32 cellular contexts compared by ENCODE assay signal in genomic region chr7:128923411-128923800, GRCh38. TPM values are rescaled to one million over a fixed set of nuclear protein-coding genes. Genes with fewer than 3 reads are reported as not detected.
DNase-seq lines count a peak whose midpoint lies in the region; ATAC-seq, FAIRE-seq and TF ChIP-seq lines count a peak whose summit lies in the region.
"Had no signal": no experiment of that assay in that cellular context is flagged by ENCODE, and none has a peak within 500 bp of the region (broad histone marks: within the 10 kb centered on the region; RNA-seq: fewer than 3 reads in every experiment).

No MANE protein-coding gene starts in this region.

- no peaks in the 10 kb centered on the region for H3K9me3 ChIP-seq in A549
- no peaks in the 10 kb centered on the region for H3K9me3 ChIP-seq in RWPE2 (ENCODE audit: severe bottlenecking)

- no peak overlapping the region for H3K4me3 Mint-ChIP-seq in T-cell
- H3K4me3 Mint-ChIP-seq in activated CD8-positive, alpha-beta T cell treated with anti-CD3 and anti-CD28 coated beads, Interleukin-2, amount 10 ng/mL, durations not matched to agents 7 days and 5 days: no peak overlapping the region
- no peak overlapping the region for H3K4me3 Mint-ChIP-seq in effector memory CD8-positive, alpha-beta T cell
- H3K4me3 Mint-ChIP-seq: activated CD4-positive, alpha-beta T cell treated with anti-CD3 and anti-CD28 coated beads, Interleukin-2, amount 10 ng/mL, durations not matched to agents 24 days and 14 days; activated naive CD8-positive, alpha-beta T cell treated with anti-CD3 and anti-CD28 coated beads, Interleukin-2, amount 50 U/mL, for 24 hours; naive B cell; stimulated activated memory B cell treated with anti-CD40 and anti-IgM and Interleukin-4, amounts not matched to agents 10 μg/mL and 1 μg/mL and 100 μg/mL, for 72 hours; type B pancreatic cell had no signal

- CTCF ChIA-PET in A549 (lab: Yijun Ruan, JAX): interaction anchor here (2.7 kb wide), 1 partner anchor 168 kb away, joined by 7 read pairs; no protein-coding TSS in a partner anchor
- CTCF ChIA-PET in T-cell (lab: Charles Lee): no interaction called here
- CTCF ChIA-PET in activated CD8-positive, alpha-beta T cell treated with anti-CD3 and anti-CD28 coated beads, Interleukin-2, amount 10 ng/mL, durations not matched to agents 7 days and 5 days (lab: Charles Lee): no interaction called here

- H3K27ac ChIP-seq in A549: no peak overlapping the region
- no peak overlapping the region for H3K27ac ChIP-seq in RWPE2 (ENCODE audit: poor library complexity, severe bottlenecking)
- H3K27ac ChIP-seq: cardiac muscle cell, GM23248, VCaP had no signal

- no peak for TF ChIP-seq EP300 in A549 (IDR thresholded peaks at IDR 0.05)

- peaks cover 15 to 27% of the 10 kb centered on the region in 2 donors for H3K27me3 Mint-ChIP-seq in T-cell
- H3K27me3 Mint-ChIP-seq in activated CD8-positive, alpha-beta T cell treated with anti-CD3 and anti-CD28 coated beads, Interleukin-2, amount 10 ng/mL, durations not matched to agents 7 days and 5 days (ENCODE audit: low read depth): peaks cover 36% of the 10 kb centered on the region
- peaks cover 29 to 51% of the 10 kb centered on the region in 2 donors for H3K27me3 Mint-ChIP-seq in effector memory CD8-positive, alpha-beta T cell

- no peaks in the 10 kb centered on the region for H3K36me3 ChIP-seq in RWPE2 (ENCODE audit: low read depth)
- H3K36me3 ChIP-seq: cardiac muscle cell had no signal

- no peaks in the 10 kb centered on the region for H3K36me3 Mint-ChIP-seq in T-cell
- H3K36me3 Mint-ChIP-seq in activated CD8-positive, alpha-beta T cell treated with anti-CD3 and anti-CD28 coated beads, Interleukin-2, amount 10 ng/mL, durations not matched to agents 7 days and 5 days (ENCODE audit: low read depth): no peaks in the 10 kb centered on the region
- no peaks in the 10 kb centered on the region for H3K36me3 Mint-ChIP-seq in effector memory CD8-positive, alpha-beta T cell (ENCODE audit: insufficient read depth)
- H3K36me3 Mint-ChIP-seq: naive B cell; stimulated activated memory B cell treated with anti-CD40 and anti-IgM and Interleukin-4, amounts not matched to agents 10 μg/mL and 1 μg/mL and 100 μg/mL, for 72 hours; type B pancreatic cell had no signal

- no peak overlapping the region for H3K4me2 ChIP-seq in A549

- FAIRE-seq in A549 (lab: Jason Lieb, UNC): no peak
- FAIRE-seq: astrocyte, HTR-8/SVneo, keratinocyte had no signal

- no peak for TF ChIP-seq POLR2A in A549 (IDR thresholded peaks at IDR 0.05; ENCODE audit: low read length)

- POLR2A ChIA-PET in A549 (lab: Yijun Ruan, JAX) (no interaction called here), T-cell (lab: Charles Lee) (no interaction called here)
- POLR2A ChIA-PET in activated CD8-positive, alpha-beta T cell treated with anti-CD3 and anti-CD28 coated beads, Interleukin-2, amount 10 ng/mL, durations not matched to agents 7 days and 5 days (lab: Charles Lee): no interaction called here

- H3K27ac Mint-ChIP-seq in T-cell: no peak overlapping the region
- no peak overlapping the region for H3K27ac Mint-ChIP-seq in activated CD8-positive, alpha-beta T cell treated with anti-CD3 and anti-CD28 coated beads, Interleukin-2, amount 10 ng/mL, durations not matched to agents 7 days and 5 days
- H3K27ac Mint-ChIP-seq in effector memory CD8-positive, alpha-beta T cell: no peak overlapping the region
- H3K27ac Mint-ChIP-seq: activated CD4-positive, alpha-beta T cell treated with anti-CD3 and anti-CD28 coated beads, Interleukin-2, amount 10 ng/mL, durations not matched to agents 24 days and 14 days; activated naive CD8-positive, alpha-beta T cell treated with anti-CD3 and anti-CD28 coated beads, Interleukin-2, amount 50 U/mL, for 24 hours; naive B cell; stimulated activated memory B cell treated with anti-CD40 and anti-IgM and Interleukin-4, amounts not matched to agents 10 μg/mL and 1 μg/mL and 100 μg/mL, for 72 hours; type B pancreatic cell had no signal

- peaks cover 11% of the 10 kb centered on the region for H3K27me3 ChIP-seq in RWPE2 (ENCODE audit: insufficient read depth, poor library complexity, severe bottlenecking)

- no peak for TF ChIP-seq CTCF in A549 (IDR thresholded peaks at IDR 0.05)
- no peak for TF ChIP-seq CTCF in RWPE2 (IDR thresholded peaks at IDR 0.05; ENCODE audit: poor library complexity, severe bottlenecking)

- no peak for TF ChIP-seq RAD21 in A549 (conservative IDR thresholded peaks at IDR 0.05 in 1 of 2, IDR thresholded peaks at IDR 0.05 in 1 of 2)

- H3K4me3 ChIP-seq in A549 (no peak overlapping the region), RWPE2 (ENCODE audit: severe bottlenecking) (no peak overlapping the region)
- H3K4me3 ChIP-seq: cardiac muscle cell, GM23248 had no signal

- H3K9me3 Mint-ChIP-seq in T-cell: no peaks in the 10 kb centered on the region
- H3K9me3 Mint-ChIP-seq in activated CD8-positive, alpha-beta T cell treated with anti-CD3 and anti-CD28 coated beads, Interleukin-2, amount 10 ng/mL, durations not matched to agents 7 days and 5 days (ENCODE audit: insufficient read depth): no peaks in the 10 kb centered on the region
- no peaks in the 10 kb centered on the region for H3K9me3 Mint-ChIP-seq in effector memory CD8-positive, alpha-beta T cell
- H3K9me3 Mint-ChIP-seq: activated CD4-positive, alpha-beta T cell treated with anti-CD3 and anti-CD28 coated beads, Interleukin-2, amount 10 ng/mL, durations not matched to agents 24 days and 14 days; activated naive CD8-positive, alpha-beta T cell treated with anti-CD3 and anti-CD28 coated beads, Interleukin-2, amount 50 U/mL, for 24 hours; naive B cell; stimulated activated memory B cell treated with anti-CD40 and anti-IgM and Interleukin-4, amounts not matched to agents 10 μg/mL and 1 μg/mL and 100 μg/mL, for 72 hours; type B pancreatic cell had no signal

- 58% methylated on average over 5 of the region's 5 CpGs for WGBS in A549 (ENCODE audit: missing lambda C conversion rate)

- peak; percentile 24 to 36; a peak in 3 of 6 replicates for ATAC-seq in A549
- no peak for ATAC-seq in RWPE2 (ENCODE audit: low read depth)
- no peak for ATAC-seq in T-cell (replicated peaks in 1 of 4)
- ATAC-seq in activated CD8-positive, alpha-beta T cell treated with anti-CD3 and anti-CD28 coated beads, Interleukin-2, amount 10 ng/mL, durations not matched to agents 7 days and 5 days: no peak
- ATAC-seq in GM21447 (IDR thresholded peaks at IDR 0.05; ENCODE audit: unreplicated experiment): no peak
- ATAC-seq in effector memory CD8-positive, alpha-beta T cell (replicated peaks): no peak
- ATAC-seq: activated naive CD8-positive, alpha-beta T cell treated with anti-CD3 and anti-CD28 coated beads, Interleukin-2, amount 50 U/mL, for 24 hours; left ventricle myocardium superior had no signal

- DNase-seq in A549 (ENCODE audit: low read depth in 1 of 2, low spot score in 1 of 2) (no peak), Daoy (ENCODE audit: low read depth) (peak; percentile 2), RWPE2 (ENCODE audit: low spot score) (peak; percentile 11), mesenteric fat pad (ENCODE audit: low spot score) (peak; percentile 71), T-cell (no peak)
- no peak for DNase-seq in activated CD8-positive, alpha-beta T cell treated with anti-CD3 and anti-CD28 coated beads, Interleukin-2, amount 10 ng/mL, durations not matched to agents 7 days and 5 days
- DNase-seq in effector memory CD8-positive, alpha-beta T cell: no peak
- DNase-seq: activated CD4-positive, alpha-beta T cell treated with anti-CD3 and anti-CD28 coated beads, Interleukin-2, amount 10 ng/mL, durations not matched to agents 24 days and 14 days; activated gamma-delta T cell treated with Interleukin-2 at 50 U/mL for 16 hours; activated naive CD8-positive, alpha-beta T cell treated with anti-CD3 and anti-CD28 coated beads, Interleukin-2, amount 50 U/mL, for 24 hours; C1 segment of cervical spinal cord; GDM1; GM23248; KG1; left ventricle myocardium superior; MM.1S; naive B cell; NCI-H1417; NCI-H2029; NCI-H524; NK-92 treated with Interleukin-12 subunit alpha and Interleukin-12 subunit beta, amount 100 ng/mL, for 24 hours; occipital lobe had no signal

- H3K4me1 ChIP-seq in A549: no peaks in the 10 kb centered on the region
- H3K4me1 ChIP-seq in RWPE2 (ENCODE audit: insufficient read depth, poor library complexity, severe bottlenecking): no peaks in the 10 kb centered on the region

- peaks cover 0 to 4% (median 0%) of the 10 kb centered on the region in 3 donors for H3K4me1 Mint-ChIP-seq in T-cell
- H3K4me1 Mint-ChIP-seq in activated CD8-positive, alpha-beta T cell treated with anti-CD3 and anti-CD28 coated beads, Interleukin-2, amount 10 ng/mL, durations not matched to agents 7 days and 5 days (ENCODE audit: low read depth): no peaks in the 10 kb centered on the region
- H3K4me1 Mint-ChIP-seq in effector memory CD8-positive, alpha-beta T cell (ENCODE audit: low read depth in 2 of 2): peaks cover 0 to 3% of the 10 kb centered on the region in 2 donors
- H3K4me1 Mint-ChIP-seq: activated CD4-positive, alpha-beta T cell treated with anti-CD3 and anti-CD28 coated beads, Interleukin-2, amount 10 ng/mL, durations not matched to agents 24 days and 14 days; activated naive CD8-positive, alpha-beta T cell treated with anti-CD3 and anti-CD28 coated beads, Interleukin-2, amount 50 U/mL, for 24 hours had no signal

RNA-seq across cellular contexts. Expression of gene KCP, which starts 12.9 kb away (rescaled TPM):
- polyA plus RNA-seq in A549 (2011; rRNA removed) (0.05 TPM in 1 of 2 replicates, not detected in the other), A549 (2017; fragmentation: RNase III; extraction: RNeasy Plus Mini Kit Qiagen cat#74134 plus additional on column Dnase treatment) (0.07 to 0.18 TPM (median 0.14 TPM) in 3 replicates)
- polyA plus RNA-seq in A549 (2012; cell fraction: cytosol; rRNA removed): 0.03 and 0.06 TPM in 2 replicates
- polyA plus RNA-seq in A549 (2012; cell fraction: nucleus; rRNA removed): 0.15 and 0.31 TPM in 2 replicates
- not detected in 2 replicates for polyA minus RNA-seq in A549 (2011; rRNA and poly(A)+ RNA removed)
- total RNA-seq in Daoy (2014; rRNA removed; shearing (Covaris generic)): 0.06 and 0.48 TPM in 2 replicates
- total RNA-seq in mesenteric fat pad (5.1 TPM), T-cell (under 1 TPM; 0.20 to 0.92 (median 0.53) TPM)
- total RNA-seq in activated CD8-positive, alpha-beta T cell treated with anti-CD3 and anti-CD28 coated beads, Interleukin-2, amount 10 ng/mL, durations not matched to agents 7 days and 5 days: under 1 TPM in 1 of 2 experiments, not detected in 1; 0.21 TPM
- total RNA-seq: fibroblast of villous mesenchyme, GM23248, pulmonary artery endothelial cell had no signal
- polyA plus RNA-seq: keratinocyte had no signal

RNA-seq across cellular contexts. Expression of gene IRF5, which starts 14.3 kb away (rescaled TPM):
- 5.5 and 6.5 TPM in 2 replicates for polyA plus RNA-seq in A549 (2011; rRNA removed)
- 8.4 and 11.0 TPM in 2 replicates for polyA plus RNA-seq in A549 (2012; cell fraction: cytosol; rRNA removed)
- polyA plus RNA-seq in A549 (2012; cell fraction: nucleus; rRNA removed): 24.9 and 30.2 TPM in 2 replicates
- 6.1 to 9.7 TPM (median 8.7 TPM) in 3 replicates for polyA plus RNA-seq in A549 (2017; fragmentation: RNase III; extraction: RNeasy Plus Mini Kit Qiagen cat#74134 plus additional on column Dnase treatment)
- 9.4 and 14.7 TPM in 2 replicates for polyA minus RNA-seq in A549 (2011; rRNA and poly(A)+ RNA removed)
- total RNA-seq in Daoy (2014; rRNA removed; shearing (Covaris generic)): 0.60 and 2.2 TPM in 2 replicates
- total RNA-seq in mesenteric fat pad: 17.3 TPM
- 10 to 100 TPM in 1 of 5 donors, 1 to 10 TPM in 4; 2.2 to 12.7 (median 6.6) TPM for total RNA-seq in T-cell
- 1 to 10 TPM; 7.4 to 8.0 TPM for total RNA-seq in activated CD8-positive, alpha-beta T cell treated with anti-CD3 and anti-CD28 coated beads, Interleukin-2, amount 10 ng/mL, durations not matched to agents 7 days and 5 days
- total RNA-seq: cardiac muscle cell had no signal
- polyA plus RNA-seq: cardiac muscle cell had no signal

Comparison
In these comparisons a context has a peak if more than half of its experiments do, and no peak if none do; other contexts are left out.
1. ATAC-seq: peak in A549 (2 of 2); none in RWPE2 (single experiment), T-cell (0 of 4), activated CD8-positive, alpha-beta T cell treated with anti-CD3 and anti-CD28 coated beads, Interleukin-2, amount 10 ng/mL, durations not matched to agents 7 days and 5 days (single experiment), GM21447 (single experiment) and effector memory CD8-positive, alpha-beta T cell (single experiment).
2. DNase-seq: peak in Daoy (single experiment), RWPE2 (single experiment) and mesenteric fat pad (single experiment); none in A549 (0 of 2), T-cell (0 of 34), activated CD8-positive, alpha-beta T cell treated with anti-CD3 and anti-CD28 coated beads, Interleukin-2, amount 10 ng/mL, durations not matched to agents 7 days and 5 days (single experiment) and effector memory CD8-positive, alpha-beta T cell (0 of 3).